Comparison of ENCODE assay signal across 9 cellular contexts in genomic region chr3:21894459-21895083, GRCh38.
A peak's percentile ranks its signal among the peaks of the same experiment; 100 is the strongest.
DNase-seq lines count a peak whose midpoint lies in the region; ATAC-seq and TF ChIP-seq lines count a peak whose summit lies in the region.
"Had no signal": no experiment of that assay in that cellular context is flagged by ENCODE, and none has a peak within 500 bp of the region (broad histone marks: within the 10 kb centered on the region; RNA-seq: fewer than 3 reads in every experiment).

No MANE protein-coding gene starts in this region.

- intact Hi-C loops in activated naive CD4-positive, alpha-beta T cell treated with anti-CD3 and anti-CD28 coated beads for 36 hours (cut with micrococcal nuclease): loop anchor here (1.0 to 10.0 kb wide), 3 partner anchors 1383 to 1670 kb away; no protein-coding TSS in a partner anchor

- no peaks in the 10 kb centered on the region for H3K36me3 Mint-ChIP-seq in mesothelial cell of epicardium
- H3K36me3 Mint-ChIP-seq in activated naive CD4-positive, alpha-beta T cell treated with anti-CD3 and anti-CD28 coated beads for 36 hours (ENCODE audit: low read depth): no peaks in the 10 kb centered on the region

- no peak overlapping the region for H3K4me3 ChIP-seq in coronary artery
- H3K4me3 ChIP-seq: SJSA1 had no signal

- no peak overlapping the region for H3K27ac ChIP-seq in coronary artery
- H3K27ac ChIP-seq: SJSA1 had no signal

- H3K27ac Mint-ChIP-seq in mesothelial cell of epicardium: no peak overlapping the region
- no peak overlapping the region for H3K27ac Mint-ChIP-seq in activated naive CD4-positive, alpha-beta T cell treated with anti-CD3 and anti-CD28 coated beads for 36 hours

- ATAC-seq in HG03565 (IDR thresholded peaks at IDR 0.05; ENCODE audit: unreplicated experiment): no peak

- peaks cover 12% of the 10 kb centered on the region for H3K4me1 Mint-ChIP-seq in mesothelial cell of epicardium
- H3K4me1 Mint-ChIP-seq in activated naive CD4-positive, alpha-beta T cell treated with anti-CD3 and anti-CD28 coated beads for 36 hours (ENCODE audit: low read depth): no peaks in the 10 kb centered on the region

- peak; percentile 7 for DNase-seq in DMS114 treated with DMSO at 0.1 percent for 48 hours (lab: John Stamatoyannopoulos, UW; ENCODE audit: unreplicated experiment)
- peak; percentile 35 for DNase-seq in NAMALWA (ENCODE audit: low spot score)
- no peak for DNase-seq in coronary artery (ENCODE audit: low spot score)
- DNase-seq in mesothelial cell of epicardium (ENCODE audit: low spot score in 2 of 2, unreplicated experiment in 2 of 2): no peak
- DNase-seq in activated naive CD4-positive, alpha-beta T cell treated with anti-CD3 and anti-CD28 coated beads for 36 hours: no peak
- no peak for DNase-seq in NCI-H510A treated with DMSO at 0.1 percent for 48 hours (lab: John Stamatoyannopoulos, UW)
- DNase-seq in activated naive CD4-positive, alpha-beta T cell treated with Interleukin-2 at 50 U/mL for 16 hours: no peak

- peak; percentile 34 for TF ChIP-seq CTCF in coronary artery (IDR thresholded peaks at IDR 0.05)
- TF ChIP-seq CTCF in mesothelial cell of epicardium (IDR thresholded peaks at IDR 0.05; ENCODE audit: unreplicated experiment): peak; percentile 62

- H3K9me3 Mint-ChIP-seq in mesothelial cell of epicardium: no peaks in the 10 kb centered on the region
- no peaks in the 10 kb centered on the region for H3K9me3 Mint-ChIP-seq in activated naive CD4-positive, alpha-beta T cell treated with anti-CD3 and anti-CD28 coated beads for 36 hours

- H3K4me3 Mint-ChIP-seq in mesothelial cell of epicardium: no peak overlapping the region
- H3K4me3 Mint-ChIP-seq in activated naive CD4-positive, alpha-beta T cell treated with anti-CD3 and anti-CD28 coated beads for 36 hours: no peak overlapping the region

- CTCF ChIA-PET in activated naive CD4-positive, alpha-beta T cell treated with anti-CD3 and anti-CD28 coated beads for 36 hours (lab: Charles Lee): interaction anchor here (0.6 kb wide), 1 partner anchor 456 kb away, joined by 3 read pairs; no protein-coding TSS in a partner anchor

- H3K27me3 Mint-ChIP-seq in mesothelial cell of epicardium (ENCODE audit: low read depth): no peaks in the 10 kb centered on the region
- H3K27me3 Mint-ChIP-seq in activated naive CD4-positive, alpha-beta T cell treated with anti-CD3 and anti-CD28 coated beads for 36 hours (ENCODE audit: low read depth): no peaks in the 10 kb centered on the region

Comparison
In these comparisons a context has a peak if more than half of its experiments do, and no peak if none do; other contexts are left out.
1. DNase-seq: peak in DMS114 treated with DMSO at 0.1 percent for 48 hours (single experiment) and NAMALWA (single experiment); none in coronary artery (single experiment), mesothelial cell of epicardium (0 of 2), activated naive CD4-positive, alpha-beta T cell treated with anti-CD3 and anti-CD28 coated beads for 36 hours (single experiment), NCI-H510A treated with DMSO at 0.1 percent for 48 hours (single experiment) and activated naive CD4-positive, alpha-beta T cell treated with Interleukin-2 at 50 U/mL for 16 hours (single experiment).